ENCODE assay signal across 32 cellular contexts in genomic region chr1:241944300-241944699, GRCh38. TPM values are rescaled to one million over a fixed set of nuclear protein-coding genes. Genes with fewer than 3 reads are reported as not detected.
A peak's percentile ranks its signal among the peaks of the same experiment; 100 is the strongest.
DNase-seq lines count a peak whose midpoint lies in the region; ATAC-seq and TF ChIP-seq lines count a peak whose summit lies in the region.
"Had no signal": no experiment of that assay in that cellular context is flagged by ENCODE, and none has a peak within 500 bp of the region (broad histone marks: within the 10 kb centered on the region; RNA-seq: fewer than 3 reads in every experiment).

No MANE protein-coding gene starts in this region.

- H3K27ac Mint-ChIP-seq in CD8-positive, alpha-beta T cell = no peak overlapping the region
- H3K27ac Mint-ChIP-seq: activated CD4-positive, alpha-beta memory T cell treated with anti-CD3 and anti-CD28 coated beads, Interleukin-2, amount 10 ng/mL, durations not matched to agents 7 days and 5 days; activated naive CD4-positive, alpha-beta T cell treated with anti-CD3 and anti-CD28 coated beads for 36 hours; activated T-helper 1 cell treated with anti-CD3 and anti-CD28 coated beads, Interleukin-12 subunit alpha, Interleukin-12 subunit beta, Interleukin-2, Interleukin-4 antibody, amounts not matched to agents 30 ng/mL and 10 ng/mL and 1 ng/mL, durations not matched to agents 14 hours and 24 hours and 36 hours; CD4-positive, CD25-positive, alpha-beta regulatory T cell; dendritic cell treated with granulocyte-macrophage colony-stimulating factor and Interleukin-4, amounts not matched to agents 40 ng/mL and 50 ng/mL, for 4 days had no signal

- H3K4me1 ChIP-seq in SJCRH30 (no peaks in the 10 kb centered on the region), psoas muscle (no peaks in the 10 kb centered on the region)
- no peaks in the 10 kb centered on the region for H3K4me1 ChIP-seq in CD8-positive, alpha-beta T cell (ENCODE audit: insufficient read depth, low read length)
- H3K4me1 ChIP-seq: adrenal gland, left ventricle myocardium inferior, pancreas, right atrium auricular region had no signal

- no peaks in the 10 kb centered on the region for H3K36me3 Mint-ChIP-seq in CD8-positive, alpha-beta T cell
- H3K36me3 Mint-ChIP-seq: CD4-positive, CD25-positive, alpha-beta regulatory T cell had no signal

- intact Hi-C loops in psoas muscle (cut with DNase I) = no loop called here
- intact Hi-C loops in CD8-positive, alpha-beta T cell (cut with DNase I, micrococcal nuclease) = no loop called here

- peaks cover 2% of the 10 kb centered on the region for H3K27me3 Mint-ChIP-seq in CD8-positive, alpha-beta T cell (ENCODE audit: low read depth)
- H3K27me3 Mint-ChIP-seq: activated CD4-positive, alpha-beta memory T cell treated with anti-CD3 and anti-CD28 coated beads, Interleukin-2, amount 10 ng/mL, durations not matched to agents 7 days and 5 days; stimulated activated naive CD8-positive, alpha-beta T cell treated with anti-CD3 and anti-CD28 coated beads, Interleukin-15, amount 100 ng/mL, for 72 hours had no signal

- H3K4me3 Mint-ChIP-seq in CD8-positive, alpha-beta T cell = no peak overlapping the region
- H3K4me3 Mint-ChIP-seq: activated CD4-positive, alpha-beta memory T cell treated with anti-CD3 and anti-CD28 coated beads, Interleukin-2, amount 10 ng/mL, durations not matched to agents 7 days and 5 days; activated naive CD4-positive, alpha-beta T cell treated with anti-CD3 and anti-CD28 coated beads for 36 hours; activated T-helper 1 cell treated with anti-CD3 and anti-CD28 coated beads, Interleukin-12 subunit alpha, Interleukin-12 subunit beta, Interleukin-2, Interleukin-4 antibody, amounts not matched to agents 30 ng/mL and 10 ng/mL and 1 ng/mL, durations not matched to agents 14 hours and 24 hours and 36 hours; dendritic cell treated with granulocyte-macrophage colony-stimulating factor and Interleukin-4, amounts not matched to agents 40 ng/mL and 50 ng/mL, for 4 days; stimulated activated naive CD8-positive, alpha-beta T cell treated with anti-CD3 and anti-CD28 coated beads, Interleukin-15, amount 100 ng/mL, for 72 hours had no signal

- peak overlapping the region; percentile 48 for H3K4me3 ChIP-seq in LNCaP clone FGC (ENCODE audit: low read depth, low read length)
- H3K4me3 ChIP-seq in SJCRH30 = peak overlapping the region; percentile 16; the same call in 1 of the 2 replicates
- peak overlapping the region; percentile 31 for H3K4me3 ChIP-seq in psoas muscle
- H3K4me3 ChIP-seq in CD8-positive, alpha-beta T cell (ENCODE audit: low read depth, low read length) = no peak overlapping the region
- H3K4me3 ChIP-seq: adrenal gland, left ventricle myocardium inferior, pancreas, right atrium auricular region, thoracic aorta had no signal

- CTCF ChIA-PET in CD8-positive, alpha-beta T cell (lab: Charles Lee) = no interaction called here

- H3K27me3 ChIP-seq in SJCRH30 (no peaks in the 10 kb centered on the region), psoas muscle (ENCODE audit: insufficient read depth in 3 of 3, low read length in 2 of 3) (no peaks in the 10 kb centered on the region)
- H3K27me3 ChIP-seq in CD8-positive, alpha-beta T cell (ENCODE audit: insufficient read depth, low read length) = no peaks in the 10 kb centered on the region
- H3K27me3 ChIP-seq: adrenal gland, pancreas, right atrium auricular region had no signal

- ATAC-seq in psoas muscle = no peak
- no peak for ATAC-seq in CD8-positive, alpha-beta T cell
- no peak for ATAC-seq in GM21825 (IDR thresholded peaks at IDR 0.05; ENCODE audit: unreplicated experiment)
- ATAC-seq: stimulated activated naive CD8-positive, alpha-beta T cell treated with anti-CD3 and anti-CD28 coated beads, Interleukin-15, amount 100 ng/mL, for 72 hours had no signal

- H3K27ac ChIP-seq in SJCRH30 = no peak overlapping the region
- no peak overlapping the region for H3K27ac ChIP-seq in psoas muscle
- no peak overlapping the region for H3K27ac ChIP-seq in CD8-positive, alpha-beta T cell (ENCODE audit: low read depth, low read length)
- H3K27ac ChIP-seq: adrenal gland, left ventricle myocardium inferior, pancreas, right atrium auricular region, thoracic aorta had no signal

- no peaks in the 10 kb centered on the region for H3K9me3 ChIP-seq in SJCRH30 (replicated peaks)
- H3K9me3 ChIP-seq in psoas muscle = no peaks in the 10 kb centered on the region
- no peaks in the 10 kb centered on the region for H3K9me3 ChIP-seq in CD8-positive, alpha-beta T cell (ENCODE audit: low read length)
- H3K9me3 ChIP-seq: adrenal gland, pancreas, right atrium auricular region, thoracic aorta had no signal

- no peaks in the 10 kb centered on the region for H3K36me3 ChIP-seq in SJCRH30
- no peaks in the 10 kb centered on the region for H3K36me3 ChIP-seq in psoas muscle (ENCODE audit: insufficient read depth in 1 of 2, low read depth in 1 of 2)
- H3K36me3 ChIP-seq in CD8-positive, alpha-beta T cell (ENCODE audit: insufficient read depth, low read length) = no peaks in the 10 kb centered on the region
- H3K36me3 ChIP-seq: adrenal gland, left ventricle myocardium inferior, pancreas, right atrium auricular region, thoracic aorta had no signal

- TF ChIP-seq CTCF in LNCaP clone FGC (IDR thresholded peaks at IDR 0.05; ENCODE audit: control insufficient read depth, extremely low read depth, insufficient read depth) (no peak), psoas muscle (IDR thresholded peaks at IDR 0.05) (no peak)
- no peak for TF ChIP-seq CTCF in CD8-positive, alpha-beta T cell (IDR thresholded peaks at IDR 0.05)

- POLR2A ChIA-PET in CD8-positive, alpha-beta T cell (lab: Charles Lee) = no interaction called here

- H3K4me1 Mint-ChIP-seq in CD8-positive, alpha-beta T cell (ENCODE audit: low read depth) = no peaks in the 10 kb centered on the region
- H3K4me1 Mint-ChIP-seq: activated CD4-positive, alpha-beta memory T cell treated with anti-CD3 and anti-CD28 coated beads, Interleukin-2, amount 10 ng/mL, durations not matched to agents 7 days and 5 days; stimulated activated naive CD8-positive, alpha-beta T cell treated with anti-CD3 and anti-CD28 coated beads, Interleukin-15, amount 100 ng/mL, for 72 hours had no signal

- 80 to 87% (median 86%) methylated on average over 5 of the region's 5 CpGs for WGBS in psoas muscle, 3 donors

- H3K9me3 Mint-ChIP-seq in CD8-positive, alpha-beta T cell = no peaks in the 10 kb centered on the region
- H3K9me3 Mint-ChIP-seq: activated CD4-positive, alpha-beta memory T cell treated with anti-CD3 and anti-CD28 coated beads, Interleukin-2, amount 10 ng/mL, durations not matched to agents 7 days and 5 days; activated T-helper 1 cell treated with anti-CD3 and anti-CD28 coated beads, Interleukin-12 subunit alpha, Interleukin-12 subunit beta, Interleukin-2, Interleukin-4 antibody, amounts not matched to agents 30 ng/mL and 10 ng/mL and 1 ng/mL, durations not matched to agents 14 hours and 24 hours and 36 hours; dendritic cell treated with granulocyte-macrophage colony-stimulating factor and Interleukin-4, amounts not matched to agents 40 ng/mL and 50 ng/mL, for 4 days; stimulated activated naive CD8-positive, alpha-beta T cell treated with anti-CD3 and anti-CD28 coated beads, Interleukin-15, amount 100 ng/mL, for 72 hours had no signal

- peak; percentile 34 for DNase-seq in DMS53 (lab: John Stamatoyannopoulos, UW)
- DNase-seq in DMS53 treated with DMSO at 0.1 percent for 48 hours (lab: John Stamatoyannopoulos, UW; ENCODE audit: unreplicated experiment) = no peak
- no peak for DNase-seq in LNCaP clone FGC (ENCODE audit: low read depth)
- no peak for DNase-seq in SJCRH30
- DNase-seq in psoas muscle = no peak
- no peak for DNase-seq in CD8-positive, alpha-beta T cell
- DNase-seq in effector CD8-positive, alpha-beta T cell (lab: John Stamatoyannopoulos, UW) = no peak
- DNase-seq: activated CD4-positive, alpha-beta memory T cell treated with anti-CD3 and anti-CD28 coated beads, Interleukin-2, amount 10 ng/mL, durations not matched to agents 7 days and 5 days; activated CD8-positive, alpha-beta memory T cell treated with anti-CD3 and anti-CD28 coated beads, Interleukin-2, amount 50 U/mL, for 4 hours; activated naive CD4-positive, alpha-beta T cell treated with anti-CD3 and anti-CD28 coated beads for 36 hours; adrenal gland; central memory CD4-positive, alpha-beta T cell; foreskin fibroblast; islet precursor cell; left ventricle myocardium inferior; mesenchymal stem cell; NCI-H1105; pancreas; SHP77; stimulated activated naive CD8-positive, alpha-beta T cell treated with anti-CD3 and anti-CD28 coated beads, Interleukin-15, amount 100 ng/mL, for 72 hours had no signal

RNA-seq across cellular contexts. Expression of gene BECN2, which starts 13.3 kb away (rescaled TPM):
- not detected in 2 replicates for total RNA-seq in SJCRH30 (2014; rRNA removed; shearing (Covaris generic))
- not detected for total RNA-seq in psoas muscle
- polyA plus RNA-seq in psoas muscle = not detected
- total RNA-seq in CD8-positive, alpha-beta T cell = not detected
- total RNA-seq: activated CD4-positive, alpha-beta memory T cell treated with anti-CD3 and anti-CD28 coated beads, Interleukin-2, amount 10 ng/mL, durations not matched to agents 7 days and 5 days; activated naive CD4-positive, alpha-beta T cell treated with anti-CD3 and anti-CD28 coated beads for 36 hours; activated T-helper 1 cell treated with anti-CD3 and anti-CD28 coated beads, Interleukin-12 subunit alpha, Interleukin-12 subunit beta, Interleukin-2, Interleukin-4 antibody, amounts not matched to agents 30 ng/mL and 10 ng/mL and 1 ng/mL, durations not matched to agents 14 hours and 24 hours and 36 hours; adrenal gland; CD4-positive, CD25-positive, alpha-beta regulatory T cell; esophagus mucosa; H1; left ventricle myocardium inferior; NCI-H460; pancreas; right atrium auricular region; T-helper 2 cell treated with Interferon-gamma antibody and Interleukin-4, amounts not matched to agents 100 ng/mL and 5 ng/mL, for 36 hours; thoracic aorta; urinary bladder had no signal
- polyA plus RNA-seq: adrenal gland; CD4-positive, CD25-positive, alpha-beta regulatory T cell; H1; neural cell; pancreas; urinary bladder had no signal

RNA-seq across cellular contexts. Expression of gene MAP1LC3C, which starts 54.6 kb away (rescaled TPM):
- total RNA-seq in SJCRH30 (2014; rRNA removed; shearing (Covaris generic)) = 0.79 and 0.91 TPM in 2 replicates
- total RNA-seq in psoas muscle = 1 to 10 TPM in 3 of 4 donors, under 1 TPM in 1; 0.44 to 8.8 (median 4.8) TPM
- 1 to 10 TPM; 1.3 to 4.2 (median 3.6) TPM for polyA plus RNA-seq in psoas muscle
- total RNA-seq in CD8-positive, alpha-beta T cell = not detected
- total RNA-seq: activated CD4-positive, alpha-beta memory T cell treated with anti-CD3 and anti-CD28 coated beads, Interleukin-2, amount 10 ng/mL, durations not matched to agents 7 days and 5 days; activated naive CD4-positive, alpha-beta T cell treated with anti-CD3 and anti-CD28 coated beads for 36 hours; activated T-helper 1 cell treated with anti-CD3 and anti-CD28 coated beads, Interleukin-12 subunit alpha, Interleukin-12 subunit beta, Interleukin-2, Interleukin-4 antibody, amounts not matched to agents 30 ng/mL and 10 ng/mL and 1 ng/mL, durations not matched to agents 14 hours and 24 hours and 36 hours; CD4-positive, CD25-positive, alpha-beta regulatory T cell; esophagus mucosa; NCI-H460; right atrium auricular region; T-helper 2 cell treated with Interferon-gamma antibody and Interleukin-4, amounts not matched to agents 100 ng/mL and 5 ng/mL, for 36 hours had no signal
- polyA plus RNA-seq: CD4-positive, CD25-positive, alpha-beta regulatory T cell had no signal
